Comparison of ENCODE assay signal across 8 cellular contexts in genomic region chr6:73514746-73515110, GRCh38. TPM values are rescaled to one million over a fixed set of nuclear protein-coding genes. Genes with fewer than 3 reads are reported as not detected.
A peak's percentile ranks its signal among the peaks of the same experiment; 100 is the strongest.
DNase-seq lines count a peak whose midpoint lies in the region; ATAC-seq and TF ChIP-seq lines count a peak whose summit lies in the region.

No MANE protein-coding gene starts in this region.

- no peaks in the 10 kb centered on the region for H3K9me2 ChIP-seq in DOHH2 (replicated peaks; ENCODE audit: control insufficient read depth, low read length)

- H3K27me3 ChIP-seq in DOHH2 (ENCODE audit: control insufficient read depth, low read length) (no peaks in the 10 kb centered on the region), thyroid gland (no peaks in the 10 kb centered on the region)

- WGBS in thyroid gland, 2 donors, result 67 to 79% methylated on average over 3 of the region's 3 CpGs

- H3K9me3 Mint-ChIP-seq in activated T-cell treated with anti-CD3 and anti-CD28 coated beads, Interleukin-2, amount 50 U/mL, for 4 hours, result no peaks in the 10 kb centered on the region
- H3K9me3 Mint-ChIP-seq in naive B cell, result no peaks in the 10 kb centered on the region

- ATAC-seq in HG02870 (IDR thresholded peaks at IDR 0.05; ENCODE audit: unreplicated experiment), result peak; percentile 20
- peak in 1 of 2 donors; percentile 15 for ATAC-seq in activated T-cell treated with anti-CD3 and anti-CD28 coated beads, Interleukin-2, amount 50 U/mL, for 4 hours
- no peak for ATAC-seq in naive B cell (ENCODE audit: low read depth in 2 of 2)

- peak overlapping the region; percentile 17; the same call in 1 of the 2 replicates for H3K4me2 ChIP-seq in DOHH2 (ENCODE audit: low read length)

- peaks cover 10% of the 10 kb centered on the region for H4K20me1 ChIP-seq in DOHH2 (ENCODE audit: control insufficient read depth, insufficient read depth, low read depth, low read length)

- H3K4me1 Mint-ChIP-seq in activated T-cell treated with anti-CD3 and anti-CD28 coated beads, Interleukin-2, amount 50 U/mL, for 4 hours (ENCODE audit: low read depth), result peaks cover 25% of the 10 kb centered on the region
- H3K4me1 Mint-ChIP-seq in naive B cell, result peaks cover 28 to 74% (median 56%) of the 10 kb centered on the region in 3 donors

- H3K4me3 ChIP-seq in DOHH2 (ENCODE audit: low read length), result no peak overlapping the region
- H3K4me3 ChIP-seq in thyroid gland (replicated peaks in 1 of 3), result no peak overlapping the region

- TF ChIP-seq POLR2A in thyroid gland (IDR thresholded peaks at IDR 0.05), result no peak

- peak overlapping the region; percentile 98 for H3K4me3 Mint-ChIP-seq in activated T-cell treated with anti-CD3 and anti-CD28 coated beads, Interleukin-2, amount 50 U/mL, for 4 hours
- H3K4me3 Mint-ChIP-seq in naive B cell, result peak overlapping the region in 2 of 8 donors; percentile 47 to 83

- H3K36me3 ChIP-seq in DOHH2 (ENCODE audit: control insufficient read depth, low read length) (peaks cover 54% of the 10 kb centered on the region), thyroid gland (peaks cover 29 to 32% of the 10 kb centered on the region in 2 donors)

- peaks cover 77% of the 10 kb centered on the region for H3F3A ChIP-seq in DOHH2 (ENCODE audit: control insufficient read depth, insufficient read depth)

- H3K4me1 ChIP-seq in DOHH2 (ENCODE audit: control insufficient read depth, low read length) (peaks cover 36% of the 10 kb centered on the region), thyroid gland (peaks cover 24 to 32% of the 10 kb centered on the region in 2 donors)

- H3K27ac ChIP-seq in DOHH2 (ENCODE audit: low read depth, low read length) (peak overlapping the region; percentile 39), thyroid gland (no peak overlapping the region)

- DNase-seq in activated T-cell treated with anti-CD3 and anti-CD28 coated beads, Interleukin-2, amount 50 U/mL, for 4 hours, result no peak
- DNase-seq in naive B cell (no peak), SKM-1 (lab: John Stamatoyannopoulos, UW; ENCODE audit: unreplicated experiment) (no peak), cerebellum (ENCODE audit: low spot score) (no peak), thyroid gland (no peak), NCI-H1694 treated with DMSO at 0.1 percent for 48 hours (lab: John Stamatoyannopoulos, UW) (no peak)

- no peaks in the 10 kb centered on the region for H3K27me3 Mint-ChIP-seq in activated T-cell treated with anti-CD3 and anti-CD28 coated beads, Interleukin-2, amount 50 U/mL, for 4 hours (ENCODE audit: low read depth)
- no peaks in the 10 kb centered on the region for H3K27me3 Mint-ChIP-seq in naive B cell

- no peaks in the 10 kb centered on the region for H3K9me3 ChIP-seq in DOHH2 (ENCODE audit: control insufficient read depth, insufficient read depth, low read length)
- no peaks in the 10 kb centered on the region for H3K9me3 ChIP-seq in thyroid gland

- intact Hi-C loops in thyroid gland (cut with DNase I), result loop anchor here (5.0 kb wide), 2 partner anchors 98 to 138 kb away; partner anchors contain the start of gene SLC17A5

- peak overlapping the region in 5 of 6 donors; percentile 66 to 90 (median 79) for H3K27ac Mint-ChIP-seq in naive B cell

- TF ChIP-seq CTCF in DOHH2 (IDR thresholded peaks at IDR 0.05; ENCODE audit: low read depth, low read length, poor library complexity, severe bottlenecking) (no peak), thyroid gland (IDR thresholded peaks at IDR 0.05) (no peak)

- peaks cover 11% of the 10 kb centered on the region for H3K79me2 ChIP-seq in DOHH2 (ENCODE audit: control insufficient read depth, low read length)

- H3K36me3 Mint-ChIP-seq in activated T-cell treated with anti-CD3 and anti-CD28 coated beads, Interleukin-2, amount 50 U/mL, for 4 hours (ENCODE audit: insufficient read depth), result peaks cover 48% of the 10 kb centered on the region
- peaks cover 5 to 15% of the 10 kb centered on the region in 2 donors for H3K36me3 Mint-ChIP-seq in naive B cell

RNA-seq across cellular contexts. Expression of gene EEF1A1, which starts 6.1 kb away (rescaled TPM):
- over 10,000 TPM; 10,240 to 10,910 (median 10,363) TPM for total RNA-seq in activated T-cell treated with anti-CD3 and anti-CD28 coated beads, Interleukin-2, amount 50 U/mL, for 4 hours
- over 10,000 TPM in 1 of 6 donors, 1,000 to 10,000 TPM in 5; 7,111 to 10,868 (median 8,890) TPM for polyA plus RNA-seq in naive B cell (ENCODE audit: low read depth in 6 of 6)
- 9,230 TPM for total RNA-seq in cerebellum
- total RNA-seq in thyroid gland, result over 10,000 TPM in 2 of 4 donors, 1,000 to 10,000 TPM in 2; 9,141 to 11,705 (median 10,644) TPM

RNA-seq across cellular contexts. Expression of gene MTO1, which starts 53.2 kb away (rescaled TPM):
- 10 to 100 TPM; 30.4 to 35.8 (median 35.1) TPM for total RNA-seq in activated T-cell treated with anti-CD3 and anti-CD28 coated beads, Interleukin-2, amount 50 U/mL, for 4 hours
- polyA plus RNA-seq in naive B cell (ENCODE audit: low read depth in 6 of 6), result 10 to 100 TPM; 24.3 to 56.5 (median 30.8) TPM
- total RNA-seq in cerebellum (24.0 TPM), thyroid gland (10 to 100 TPM; 29.4 to 46.4 (median 30.6) TPM)
